33 cellular contexts compared by ENCODE assay signal in genomic region chr20:1652104-1652503, GRCh38. TPM values are rescaled to one million over a fixed set of nuclear protein-coding genes. Genes with fewer than 3 reads are reported as not detected.
A peak's percentile ranks its signal among the peaks of the same experiment; 100 is the strongest.
DNase-seq lines count a peak whose midpoint lies in the region; ATAC-seq and TF ChIP-seq lines count a peak whose summit lies in the region.
"Had no signal": no experiment of that assay in that cellular context is flagged by ENCODE, and none has a peak within 500 bp of the region (broad histone marks: within the 10 kb centered on the region; RNA-seq: fewer than 3 reads in every experiment).

No MANE protein-coding gene starts in this region.

- no peak overlapping the region for H2AK5ac ChIP-seq in mesendoderm (ENCODE audit: low read length)

- no peak overlapping the region for H3K18ac ChIP-seq in mesendoderm (ENCODE audit: low read length)

- no peak overlapping the region for H3K4me2 ChIP-seq in mesendoderm (ENCODE audit: low read length)

- H3K4me3 ChIP-seq in CD8-positive, alpha-beta T cell (ENCODE audit: low read depth, low read length) = no peak overlapping the region
- H3K4me3 ChIP-seq in spleen = no peak overlapping the region
- H3K4me3 ChIP-seq in mesendoderm (ENCODE audit: low read length) = no peak overlapping the region
- H3K4me3 ChIP-seq: dorsolateral prefrontal cortex, gastrocnemius medialis, right lobe of liver, SJSA1, thyroid gland, vagina had no signal

- H2BK120ac ChIP-seq in mesendoderm (ENCODE audit: low read depth, low read length) = no peak overlapping the region

- no peaks in the 10 kb centered on the region for H3K9me3 Mint-ChIP-seq in activated T-cell treated with anti-CD3 and anti-CD28 coated beads, Interleukin-2, amount 50 U/mL, for 24 hours
- H3K9me3 Mint-ChIP-seq in CD8-positive, alpha-beta T cell = peaks cover 2% of the 10 kb centered on the region
- peaks cover 18% of the 10 kb centered on the region for H3K9me3 Mint-ChIP-seq in activated CD4-positive, alpha-beta memory T cell treated with anti-CD3 and anti-CD28 coated beads, Interleukin-2, amount 10 ng/mL, durations not matched to agents 7 days and 5 days
- H3K9me3 Mint-ChIP-seq in central memory CD8-positive, alpha-beta T cell = no peaks in the 10 kb centered on the region
- H3K9me3 Mint-ChIP-seq: HFFc6 had no signal

- H4K8ac ChIP-seq in mesendoderm (ENCODE audit: low read depth, low read length) = no peak overlapping the region

- H3K27ac Mint-ChIP-seq in activated T-cell treated with anti-CD3 and anti-CD28 coated beads, Interleukin-2, amount 50 U/mL, for 24 hours = peak overlapping the region; percentile 71
- peak overlapping the region; percentile 88 for H3K27ac Mint-ChIP-seq in CD8-positive, alpha-beta T cell
- H3K27ac Mint-ChIP-seq in activated CD4-positive, alpha-beta memory T cell treated with anti-CD3 and anti-CD28 coated beads, Interleukin-2, amount 10 ng/mL, durations not matched to agents 7 days and 5 days = peak overlapping the region; percentile 73
- H3K27ac Mint-ChIP-seq in central memory CD8-positive, alpha-beta T cell (ENCODE audit: low read depth) = peak overlapping the region; percentile 72
- H3K27ac Mint-ChIP-seq: HFFc6, IgD-negative memory B cell, progenitor cell of endocrine pancreas had no signal

- no peaks in the 10 kb centered on the region for H3K27me3 Mint-ChIP-seq in activated T-cell treated with anti-CD3 and anti-CD28 coated beads, Interleukin-2, amount 50 U/mL, for 24 hours
- H3K27me3 Mint-ChIP-seq in CD8-positive, alpha-beta T cell (ENCODE audit: low read depth) = no peaks in the 10 kb centered on the region
- no peaks in the 10 kb centered on the region for H3K27me3 Mint-ChIP-seq in activated CD4-positive, alpha-beta memory T cell treated with anti-CD3 and anti-CD28 coated beads, Interleukin-2, amount 10 ng/mL, durations not matched to agents 7 days and 5 days
- H3K27me3 Mint-ChIP-seq in central memory CD8-positive, alpha-beta T cell = no peaks in the 10 kb centered on the region

- H2BK5ac ChIP-seq in mesendoderm (ENCODE audit: low read length) = no peak overlapping the region

- 45 to 74% (median 60%) methylated on average over 1 of the region's 1 CpG for WGBS in spleen, 5 donors
- WGBS in mesendoderm (ENCODE audit: extremely low coverage, insufficient coverage, low lambda C conversion rate) = no CpG with 5 or more reads among the region's 1 CpG

- no peaks in the 10 kb centered on the region for H3K79me1 ChIP-seq in mesendoderm (ENCODE audit: low read length)

- H3K27me3 ChIP-seq in CD8-positive, alpha-beta T cell (ENCODE audit: insufficient read depth, low read length) = no peaks in the 10 kb centered on the region
- H3K27me3 ChIP-seq in spleen (replicated peaks in 1 of 7) = no peaks in the 10 kb centered on the region
- H3K27me3 ChIP-seq in mesendoderm (ENCODE audit: insufficient read depth, low read length, poor library complexity) = no peaks in the 10 kb centered on the region
- H3K27me3 ChIP-seq: BE2C, brain microvascular endothelial cell, dorsolateral prefrontal cortex, gastrocnemius medialis, right lobe of liver, thyroid gland, vagina had no signal

- H3K4me3 Mint-ChIP-seq in activated T-cell treated with anti-CD3 and anti-CD28 coated beads, Interleukin-2, amount 50 U/mL, for 24 hours = no peak overlapping the region
- H3K4me3 Mint-ChIP-seq in CD8-positive, alpha-beta T cell = peak overlapping the region; percentile 64
- peak overlapping the region; percentile 2 for H3K4me3 Mint-ChIP-seq in activated CD4-positive, alpha-beta memory T cell treated with anti-CD3 and anti-CD28 coated beads, Interleukin-2, amount 10 ng/mL, durations not matched to agents 7 days and 5 days
- H3K4me3 Mint-ChIP-seq in central memory CD8-positive, alpha-beta T cell = peak overlapping the region; percentile 57
- H3K4me3 Mint-ChIP-seq: HFFc6 had no signal

- TF ChIP-seq POLR2A in spleen (IDR thresholded peaks at IDR 0.05) = no peak

- ATAC-seq in CD8-positive, alpha-beta T cell = no peak
- no peak for ATAC-seq in central memory CD8-positive, alpha-beta T cell (replicated peaks; ENCODE audit: extremely low read depth, poor library complexity, severe bottlenecking)
- ATAC-seq: gastrocnemius medialis, left ventricle myocardium superior, right lobe of liver had no signal

- no peaks in the 10 kb centered on the region for H3K9me3 ChIP-seq in CD8-positive, alpha-beta T cell (ENCODE audit: low read length)
- peaks cover 0 to 10% (median 2%) of the 10 kb centered on the region in 8 donors for H3K9me3 ChIP-seq in spleen
- H3K9me3 ChIP-seq: BE2C, gastrocnemius medialis, right lobe of liver, SJSA1, thyroid gland, vagina had no signal

- intact Hi-C loops in CD8-positive, alpha-beta T cell (cut with DNase I, micrococcal nuclease) = loop anchor here (2.0 to 10.0 kb wide), 2 partner anchors 15 to 817 kb away; partner anchors contain the start of gene FAM110A (in 1 of the 2)
- intact Hi-C loops in spleen (cut with DNase I; ENCODE audit: low total_unique reads) = no loop called here

- H2BK15ac ChIP-seq in mesendoderm (replicated peaks; ENCODE audit: low read depth) = no peak overlapping the region

- no peaks in the 10 kb centered on the region for H3K79me2 ChIP-seq in mesendoderm (ENCODE audit: control insufficient read depth, insufficient read depth, low read length)

- DNase-seq in activated T-cell treated with anti-CD3 and anti-CD28 coated beads, Interleukin-2, amount 50 U/mL, for 24 hours = no peak
- DNase-seq in activated T-cell treated with anti-CD3 and anti-CD28 coated beads for 4 hours = no peak
- DNase-seq in CD8-positive, alpha-beta T cell = no peak
- no peak for DNase-seq in activated CD4-positive, alpha-beta memory T cell treated with anti-CD3 and anti-CD28 coated beads, Interleukin-2, amount 10 ng/mL, durations not matched to agents 7 days and 5 days
- no peak for DNase-seq in central memory CD8-positive, alpha-beta T cell (ENCODE audit: low spot score in 2 of 2)
- DNase-seq in OCI-M1 (lab: John Stamatoyannopoulos, UW) = no peak
- DNase-seq in spleen = no peak
- DNase-seq in mesendoderm = no peak
- DNase-seq: activated effector memory CD4-positive, alpha-beta T cell treated with anti-CD3 and anti-CD28 coated beads, Interleukin-2, amount 50 U/mL, for 16 hours; amygdala; BE2C; brain microvascular endothelial cell; COR-L47; dorsolateral prefrontal cortex; gastrocnemius medialis; HFFc6; kidney; left ventricle myocardium superior; NCI-H1694; NCI-H446 treated with DMSO at 0.1 percent for 48 hours; right lobe of liver; stimulated activated CD4-positive, alpha-beta T cell treated with anti-CD3 and anti-CD28 coated beads, Interleukin-12 subunit alpha, Interleukin-12 subunit beta, amount 100 ng/mL, for 4 hours; stimulated activated CD4-positive, alpha-beta T cell treated with anti-CD3 and anti-CD28 coated beads, Interleukin-2, amount 100 ng/mL, for 48 hours; thyroid gland had no signal

- no peak overlapping the region for H3K23ac ChIP-seq in mesendoderm (ENCODE audit: low read length)

- H4K5ac ChIP-seq in mesendoderm (ENCODE audit: low read length) = no peak overlapping the region

- peaks cover 87% of the 10 kb centered on the region for H3K4me1 Mint-ChIP-seq in activated T-cell treated with anti-CD3 and anti-CD28 coated beads, Interleukin-2, amount 50 U/mL, for 24 hours (ENCODE audit: low read depth)
- peaks cover 83% of the 10 kb centered on the region for H3K4me1 Mint-ChIP-seq in CD8-positive, alpha-beta T cell (ENCODE audit: low read depth)
- peaks cover 82% of the 10 kb centered on the region for H3K4me1 Mint-ChIP-seq in activated CD4-positive, alpha-beta memory T cell treated with anti-CD3 and anti-CD28 coated beads, Interleukin-2, amount 10 ng/mL, durations not matched to agents 7 days and 5 days
- H3K4me1 Mint-ChIP-seq in central memory CD8-positive, alpha-beta T cell = peaks cover 68% of the 10 kb centered on the region

- CTCF ChIA-PET in CD8-positive, alpha-beta T cell (lab: Charles Lee) = interaction anchor here (1.7 kb wide), 1 partner anchor 96 kb away, joined by 7 read pairs; no protein-coding TSS in a partner anchor
- CTCF ChIA-PET in activated CD4-positive, alpha-beta memory T cell treated with anti-CD3 and anti-CD28 coated beads, Interleukin-2, amount 10 ng/mL, durations not matched to agents 7 days and 5 days (lab: Charles Lee) = interaction anchor here (1.9 kb wide), 1 partner anchor 125 kb away, joined by 5 read pairs; no protein-coding TSS in a partner anchor

- H3K4me1 ChIP-seq in CD8-positive, alpha-beta T cell (ENCODE audit: insufficient read depth, low read length) = peaks cover 82% of the 10 kb centered on the region
- H3K4me1 ChIP-seq in spleen = peaks cover 0 to 48% (median 11%) of the 10 kb centered on the region in 6 donors
- no peaks in the 10 kb centered on the region for H3K4me1 ChIP-seq in mesendoderm (ENCODE audit: control insufficient read depth, low read depth, low read length)
- H3K4me1 ChIP-seq: BE2C, gastrocnemius medialis, right lobe of liver, SJSA1, thyroid gland, vagina had no signal

- no peak for TF ChIP-seq CTCF in CD8-positive, alpha-beta T cell (IDR thresholded peaks at IDR 0.05)
- no peak for TF ChIP-seq CTCF in spleen (IDR thresholded peaks at IDR 0.05 in 8 of 11, conservative IDR thresholded peaks at IDR 0.05 in 3 of 11)

- H3K56ac ChIP-seq in mesendoderm (ENCODE audit: low read length) = no peak overlapping the region

- H3K9ac ChIP-seq in mesendoderm (ENCODE audit: low read length) = no peak overlapping the region

- POLR2A ChIA-PET in CD8-positive, alpha-beta T cell (lab: Charles Lee) = interaction anchor here (1.1 to 2.8 kb wide), 2 partner anchors 14 to 32 kb away, joined by 3 to 11 read pairs; partner anchors contain the start of gene SIRPB1
- POLR2A ChIA-PET in activated CD4-positive, alpha-beta memory T cell treated with anti-CD3 and anti-CD28 coated beads, Interleukin-2, amount 10 ng/mL, durations not matched to agents 7 days and 5 days (lab: Charles Lee) = interaction anchor here (1.7 kb wide), 1 partner anchor 20 kb away, joined by 4 read pairs; no protein-coding TSS in a partner anchor

- H3K36me3 ChIP-seq in CD8-positive, alpha-beta T cell (ENCODE audit: insufficient read depth, low read length) = peaks cover 13% of the 10 kb centered on the region
- H3K36me3 ChIP-seq in spleen = peaks cover 0 to 13% (median 0%) of the 10 kb centered on the region in 6 donors
- no peaks in the 10 kb centered on the region for H3K36me3 ChIP-seq in mesendoderm (ENCODE audit: control insufficient read depth, insufficient read depth, low read length)
- H3K36me3 ChIP-seq: BE2C, brain microvascular endothelial cell, gastrocnemius medialis, right lobe of liver, SJSA1, thyroid gland, vagina had no signal

- H3K4ac ChIP-seq in mesendoderm (ENCODE audit: low read depth, low read length) = no peak overlapping the region

- H3K27ac ChIP-seq in CD8-positive, alpha-beta T cell (ENCODE audit: low read depth, low read length) = no peak overlapping the region
- H3K27ac ChIP-seq in spleen (peak overlapping the region in 1 of 8 donors; percentile 21), mesendoderm (ENCODE audit: low read depth, low read length) (no peak overlapping the region)
- H3K27ac ChIP-seq: brain microvascular endothelial cell, gastrocnemius medialis, right lobe of liver, SJSA1, thyroid gland, vagina had no signal

- peaks cover 68% of the 10 kb centered on the region for H3K36me3 Mint-ChIP-seq in activated T-cell treated with anti-CD3 and anti-CD28 coated beads, Interleukin-2, amount 50 U/mL, for 24 hours (ENCODE audit: low read depth)
- H3K36me3 Mint-ChIP-seq in CD8-positive, alpha-beta T cell = peaks cover 75% of the 10 kb centered on the region
- H3K36me3 Mint-ChIP-seq in activated CD4-positive, alpha-beta memory T cell treated with anti-CD3 and anti-CD28 coated beads, Interleukin-2, amount 10 ng/mL, durations not matched to agents 7 days and 5 days (ENCODE audit: low read depth) = peaks cover 57% of the 10 kb centered on the region
- H3K36me3 Mint-ChIP-seq in central memory CD8-positive, alpha-beta T cell (ENCODE audit: insufficient read depth) = peaks cover 15% of the 10 kb centered on the region

RNA-seq across cellular contexts. Expression of gene SIRPG, which starts 5.5 kb away (rescaled TPM):
- 10 to 100 TPM; 17.1 to 17.6 TPM for total RNA-seq in CD8-positive, alpha-beta T cell
- total RNA-seq in activated CD4-positive, alpha-beta memory T cell treated with anti-CD3 and anti-CD28 coated beads, Interleukin-2, amount 10 ng/mL, durations not matched to agents 7 days and 5 days = 100 to 1,000 TPM; 109 to 111 TPM
- total RNA-seq in spleen = 10 to 100 TPM in 3 of 7 donors, 1 to 10 TPM in 4; 5.1 to 13.2 (median 8.9) TPM
- polyA plus RNA-seq in spleen = 10 to 100 TPM in 1 of 3 donors, 1 to 10 TPM in 2; 5.2 to 13.6 (median 9.0) TPM
- polyA plus RNA-seq in mesendoderm (2013, experiment 1 of 2) = not detected
- polyA plus RNA-seq in mesendoderm (2013, experiment 2 of 2) = 0.03 TPM
- total RNA-seq: chondrocyte, endothelial cell of umbilical vein, G401, gastrocnemius medialis, H1, HFFc6, mesenteric fat pad, progenitor cell of endocrine pancreas, SJSA1, thyroid gland, vagina had no signal
- polyA plus RNA-seq: endothelial cell of umbilical vein had no signal

RNA-seq across cellular contexts. Expression of gene SIRPB1, which starts 32.3 kb away (rescaled TPM):
- total RNA-seq in CD8-positive, alpha-beta T cell = 1 to 10 TPM; 3.1 to 3.9 TPM
- total RNA-seq in activated CD4-positive, alpha-beta memory T cell treated with anti-CD3 and anti-CD28 coated beads, Interleukin-2, amount 10 ng/mL, durations not matched to agents 7 days and 5 days = 1 to 10 TPM; 5.1 to 7.1 TPM
- 10 to 100 TPM; 15.0 to 89.5 (median 50.9) TPM for total RNA-seq in spleen
- 10 to 100 TPM in 1 of 3 donors, 1 to 10 TPM in 2; 1.4 to 18.8 (median 5.5) TPM for polyA plus RNA-seq in spleen
- polyA plus RNA-seq in mesendoderm (2013, experiment 1 of 2) = 0.08 TPM
- 0.08 TPM for polyA plus RNA-seq in mesendoderm (2013, experiment 2 of 2)
- total RNA-seq: HFFc6, SJSA1 had no signal

Comparison
In these comparisons a context has a peak if more than half of its experiments do, and no peak if none do; other contexts are left out.
1. RNA of gene SIRPG, which starts 5.5 kb away (total RNA-seq): 109 to 111 TPM in activated CD4-positive, alpha-beta memory T cell treated with anti-CD3 and anti-CD28 coated beads, Interleukin-2, amount 10 ng/mL, durations not matched to agents 7 days and 5 days; 17.1 to 17.6 TPM in CD8-positive, alpha-beta T cell and 5.1 to 13.2 TPM in spleen; every median in the first group is over 4 times any median in the second.
2. Peak in every context shown above with its lines, with median percentiles within 50 percentile points of each other: H3K27ac Mint-ChIP-seq.